In genomic region chr17:42642377-42642776, GRCh38 we compare ENCODE assay signal across 25 cellular contexts. TPM values are rescaled to one million over a fixed set of nuclear protein-coding genes. Genes with fewer than 3 reads are reported as not detected.
DNase-seq lines count a peak whose midpoint lies in the region; ATAC-seq, FAIRE-seq and TF ChIP-seq lines count a peak whose summit lies in the region.
"Had no signal": no experiment of that assay in that cellular context is flagged by ENCODE, and none has a peak within 500 bp of the region (broad histone marks: within the 10 kb centered on the region; RNA-seq: fewer than 3 reads in every experiment).

No MANE protein-coding gene starts in this region.

- TF ChIP-seq EP300 in GM12878 (IDR thresholded peaks at IDR 0.05; ENCODE audit: borderline replicate concordance in 1 of 2, control insufficient read depth in 1 of 2, low read depth in 2 of 2, low read length in 2 of 2): no peak

- no peaks in the 10 kb centered on the region for H3K9me3 ChIP-seq in HEK293 (ENCODE audit: control insufficient read depth, insufficient read depth, low read depth, low read length)
- no peaks in the 10 kb centered on the region for H3K9me3 ChIP-seq in GM12878 (replicated peaks; ENCODE audit: control insufficient read depth, insufficient read depth, low read length)
- no peaks in the 10 kb centered on the region for H3K9me3 ChIP-seq in pancreas
- H3K9me3 ChIP-seq: thoracic aorta, vagina had no signal

- DNase-seq in NCI-H82 (lab: John Stamatoyannopoulos, UW): peak; percentile 13
- no peak for DNase-seq in NCI-H82 treated with DMSO at 0.1 percent for 48 hours (lab: John Stamatoyannopoulos, UW; ENCODE audit: unreplicated experiment)
- DNase-seq in GM12878 (ENCODE audit: low read depth, low spot score): no peak
- DNase-seq in posterior vena cava (ENCODE audit: low spot score): peak; percentile 19
- no peak for DNase-seq in pancreas
- no peak for DNase-seq in activated T-helper 2 cell treated with anti-CD3 and anti-CD28 coated beads, Interferon-gamma antibody, Interleukin-2, Interleukin-4, amounts not matched to agents 10 μg/mL and 5 μg/mL and 100 μg/mL, durations not matched to agents 14 hours and 24 hours and 36 hours (ENCODE audit: low spot score)
- DNase-seq in activated T-cell treated with anti-CD3 and anti-CD28 coated beads, Interleukin-2, amount 50 U/mL, for 1 hour: no peak
- DNase-seq: activated CD4-positive, alpha-beta T cell treated with anti-CD3 and anti-CD28 coated beads, Interleukin-2, amount 50 U/mL, for 1 hour; activated naive CD8-positive, alpha-beta T cell treated with anti-CD3 and anti-CD28 coated beads, Interleukin-2, amount 10 ng/mL, durations not matched to agents 7 days and 5 days; CD8-positive, alpha-beta T cell; DND-41; NCI-H187; NCI-H446; small intestine; stimulated activated naive B cell treated with anti-CD40 and anti-IgM and Interleukin-4, amounts not matched to agents 10 μg/mL and 1 μg/mL and 100 μg/mL, for 72 hours had no signal

- intact Hi-C loops in GM12878 (cut with micrococcal nuclease; ENCODE audit: unreplicated experiment) (no loop called here), posterior vena cava (cut with DNase I) (no loop called here), pancreas (cut with DNase I) (no loop called here)
- intact Hi-C loops in activated T-helper 2 cell treated with anti-CD3 and anti-CD28 coated beads, Interferon-gamma antibody, Interleukin-2, Interleukin-4, amounts not matched to agents 10 μg/mL and 5 μg/mL and 100 μg/mL, durations not matched to agents 14 hours and 24 hours and 36 hours (cut with micrococcal nuclease): no loop called here

- no peaks in the 10 kb centered on the region for H3K9me3 Mint-ChIP-seq in activated T-helper 2 cell treated with anti-CD3 and anti-CD28 coated beads, Interferon-gamma antibody, Interleukin-2, Interleukin-4, amounts not matched to agents 10 μg/mL and 5 μg/mL and 100 μg/mL, durations not matched to agents 14 hours and 24 hours and 36 hours
- H3K9me3 Mint-ChIP-seq: activated naive CD8-positive, alpha-beta T cell treated with anti-CD3 and anti-CD28 coated beads, Interleukin-2, amount 10 ng/mL, durations not matched to agents 7 days and 5 days; activated T-helper 17 cell treated with anti-CD3 and anti-CD28 coated beads, Interleukin-2, amount 50 U/mL, for 72 hours; CD8-positive, alpha-beta T cell; nephron; stimulated activated naive B cell treated with anti-CD40 and anti-IgM and Interleukin-4, amounts not matched to agents 10 μg/mL and 1 μg/mL and 100 μg/mL, for 72 hours had no signal

- H3K36me3 Mint-ChIP-seq in activated T-helper 2 cell treated with anti-CD3 and anti-CD28 coated beads, Interferon-gamma antibody, Interleukin-2, Interleukin-4, amounts not matched to agents 10 μg/mL and 5 μg/mL and 100 μg/mL, durations not matched to agents 14 hours and 24 hours and 36 hours (ENCODE audit: low read depth): no peaks in the 10 kb centered on the region
- H3K36me3 Mint-ChIP-seq: activated naive CD8-positive, alpha-beta T cell treated with anti-CD3 and anti-CD28 coated beads, Interleukin-2, amount 10 ng/mL, durations not matched to agents 7 days and 5 days; CD8-positive, alpha-beta T cell; stimulated activated naive B cell treated with anti-CD40 and anti-IgM and Interleukin-4, amounts not matched to agents 10 μg/mL and 1 μg/mL and 100 μg/mL, for 72 hours had no signal

- no peak overlapping the region for H3K4me2 ChIP-seq in GM12878 (ENCODE audit: control insufficient read depth, insufficient read depth)
- H3K4me2 ChIP-seq: hepatocyte had no signal

- H4K20me1 ChIP-seq in GM12878 (ENCODE audit: control insufficient read depth, insufficient read depth): no peaks in the 10 kb centered on the region

- no peak for ATAC-seq in GM12878
- no peak for ATAC-seq in pancreas
- ATAC-seq: activated T-helper 17 cell treated with anti-CD3 and anti-CD28 coated beads, Interleukin-2, amount 50 U/mL, for 72 hours; CD8-positive, alpha-beta T cell; SK-N-SH treated with all-trans-retinoic acid at 6 μM for 48 hours; stimulated activated naive B cell treated with anti-CD40 and anti-IgM and Interleukin-4, amounts not matched to agents 10 μg/mL and 1 μg/mL and 100 μg/mL, for 72 hours had no signal

- no TSS peak for BruUV-seq in GM12878 (replicated peaks; lab: Mats Ljungman, UMichigan)

- CTCF ChIA-PET in HEK293 (lab: Yijun Ruan, JAX) (interaction anchor here (0.7 to 1.0 kb wide), 3 partner anchors 9 to 68 kb away, joined by 3 read pairs; no protein-coding TSS in a partner anchor), GM12878 (lab: Yijun Ruan, JAX) (interaction anchor here (1.1 kb wide), 1 partner anchor 11 kb away, joined by 4 read pairs; no protein-coding TSS in a partner anchor)

- no peak for TF ChIP-seq CTCF in HEK293 (tag by site-specific recombination; IDR thresholded peaks at IDR 0.05)
- TF ChIP-seq CTCF in GM12878 (IDR thresholded peaks at IDR 0.05 in 2 of 3, conservative IDR thresholded peaks at IDR 0.05 in 1 of 3; ENCODE audit: control insufficient read depth in 2 of 3, extremely low read depth in 1 of 3, insufficient read depth in 1 of 3, low read depth in 3 of 3, low read length in 3 of 3): no peak
- TF ChIP-seq CTCF in pancreas (IDR thresholded peaks at IDR 0.05): no peak

- no peak overlapping the region for H3K4me3 ChIP-seq in HEK293 (ENCODE audit: low read depth, low read length)
- H3K4me3 ChIP-seq in GM12878: no peak overlapping the region
- H3K4me3 ChIP-seq in pancreas: no peak overlapping the region
- H3K4me3 ChIP-seq: hepatocyte, thoracic aorta, vagina had no signal

- H3K4me1 Mint-ChIP-seq in activated T-helper 2 cell treated with anti-CD3 and anti-CD28 coated beads, Interferon-gamma antibody, Interleukin-2, Interleukin-4, amounts not matched to agents 10 μg/mL and 5 μg/mL and 100 μg/mL, durations not matched to agents 14 hours and 24 hours and 36 hours (ENCODE audit: low read depth): no peaks in the 10 kb centered on the region
- H3K4me1 Mint-ChIP-seq: activated T-helper 17 cell treated with anti-CD3 and anti-CD28 coated beads, Interleukin-2, amount 50 U/mL, for 72 hours; nephron had no signal

- H3K9ac ChIP-seq in GM12878 (ENCODE audit: control insufficient read depth, insufficient read depth, low read length): no peak overlapping the region

- no peaks in the 10 kb centered on the region; a peak in 1 of 4 replicates for H3K27me3 ChIP-seq in GM12878 (replicated peaks in 1 of 2; ENCODE audit: control insufficient read depth in 2 of 2, insufficient read depth in 2 of 2, low read length in 1 of 2)
- no peaks in the 10 kb centered on the region for H3K27me3 ChIP-seq in pancreas
- H3K27me3 ChIP-seq: hepatocyte, vagina had no signal

- POLR2A ChIA-PET in HEK293 (lab: Yijun Ruan, JAX) (interaction anchor here (1.0 kb wide), 1 partner anchor 33 kb away, joined by 3 read pairs; the partner anchor contains the start of genes RETREG3 and TUBG1), GM12878 (lab: Charles Lee) (interaction anchor here (0.6 kb wide), 1 partner anchor 84 kb away, joined by 6 read pairs; no protein-coding TSS in a partner anchor)

- H3K27me3 Mint-ChIP-seq in activated T-helper 2 cell treated with anti-CD3 and anti-CD28 coated beads, Interferon-gamma antibody, Interleukin-2, Interleukin-4, amounts not matched to agents 10 μg/mL and 5 μg/mL and 100 μg/mL, durations not matched to agents 14 hours and 24 hours and 36 hours (ENCODE audit: low read depth): peaks cover 14% of the 10 kb centered on the region

- in situ Hi-C loops in GM12878 (cut with MboI): no loop called here

- H3K27ac Mint-ChIP-seq in activated T-helper 2 cell treated with anti-CD3 and anti-CD28 coated beads, Interferon-gamma antibody, Interleukin-2, Interleukin-4, amounts not matched to agents 10 μg/mL and 5 μg/mL and 100 μg/mL, durations not matched to agents 14 hours and 24 hours and 36 hours: no peak overlapping the region
- H3K27ac Mint-ChIP-seq: activated naive CD8-positive, alpha-beta T cell treated with anti-CD3 and anti-CD28 coated beads, Interleukin-2, amount 10 ng/mL, durations not matched to agents 7 days and 5 days; activated T-helper 17 cell treated with anti-CD3 and anti-CD28 coated beads, Interleukin-2, amount 50 U/mL, for 72 hours; CD8-positive, alpha-beta T cell; stimulated activated naive B cell treated with anti-CD40 and anti-IgM and Interleukin-4, amounts not matched to agents 10 μg/mL and 1 μg/mL and 100 μg/mL, for 72 hours had no signal

- H3K4me1 ChIP-seq in HEK293 (ENCODE audit: control insufficient read depth, insufficient read depth, low read length) (no peaks in the 10 kb centered on the region), GM12878 (ENCODE audit: control insufficient read depth, insufficient read depth, low read length) (no peaks in the 10 kb centered on the region), pancreas (no peaks in the 10 kb centered on the region)
- H3K4me1 ChIP-seq: vagina had no signal

- H3K36me3 ChIP-seq in HEK293 (ENCODE audit: control insufficient read depth in 2 of 2, insufficient read depth in 1 of 2, low read length in 2 of 2) (no peaks in the 10 kb centered on the region), GM12878 (ENCODE audit: control insufficient read depth in 2 of 2, insufficient read depth in 2 of 2, low read length in 1 of 2) (no peaks in the 10 kb centered on the region), pancreas (no peaks in the 10 kb centered on the region)
- H3K36me3 ChIP-seq: thoracic aorta, vagina had no signal

- no peaks in the 10 kb centered on the region for H3K79me2 ChIP-seq in GM12878 (ENCODE audit: control insufficient read depth, insufficient read depth, low read length)
- H3K79me2 ChIP-seq: hepatocyte had no signal

- FAIRE-seq in GM12878 (lab: Jason Lieb, UNC): no peak
- no peak for FAIRE-seq in pancreas (lab: Jason Lieb, UNC)
- FAIRE-seq: GM12892, small intestine had no signal

- RAD21 ChIA-PET in GM12878 (lab: Charles Lee; ENCODE audit: unreplicated experiment): no interaction called here

- SMC1A ChIA-PET in GM12878 (lab: Charles Lee; ENCODE audit: uncharacterized antibody, unreplicated experiment): interaction anchor here (0.6 to 1.2 kb wide), 2 partner anchors 19 to 213 kb away, joined by 3 to 4 read pairs; no protein-coding TSS in a partner anchor

- H3K27ac ChIP-seq in HEK293 (ENCODE audit: extremely low read depth, low read depth, low read length) (no peak overlapping the region), GM12878 (ENCODE audit: control insufficient read depth, insufficient read depth) (no peak overlapping the region), pancreas (no peak overlapping the region)
- H3K27ac ChIP-seq: hepatocyte, RWPE1, thoracic aorta, vagina, VCaP had no signal

- no peak for TF ChIP-seq POLR2A in GM12878 (IDR thresholded peaks at IDR 0.05; ENCODE audit: low read depth, low read length)

- no peak for TF ChIP-seq RAD21 in GM12878 (IDR thresholded peaks at IDR 0.05; ENCODE audit: insufficient read depth, low read depth, low read length)

- no peak overlapping the region for H2AFZ ChIP-seq in GM12878 (ENCODE audit: control insufficient read depth, low read depth, low read length)
- H2AFZ ChIP-seq: hepatocyte had no signal

- WGBS in GM12878 (ENCODE audit: insufficient coverage, insufficient replicate concordance, low lambda C conversion rate, missing lambda C conversion rate): 23% methylated on average over 2 of the region's 2 CpGs
- 28 to 33% methylated on average over 2 of the region's 2 CpGs for WGBS in pancreas, 2 donors

- no peak overlapping the region for H3K4me3 Mint-ChIP-seq in activated T-helper 2 cell treated with anti-CD3 and anti-CD28 coated beads, Interferon-gamma antibody, Interleukin-2, Interleukin-4, amounts not matched to agents 10 μg/mL and 5 μg/mL and 100 μg/mL, durations not matched to agents 14 hours and 24 hours and 36 hours (ENCODE audit: low read depth)
- H3K4me3 Mint-ChIP-seq: activated naive CD8-positive, alpha-beta T cell treated with anti-CD3 and anti-CD28 coated beads, Interleukin-2, amount 10 ng/mL, durations not matched to agents 7 days and 5 days; activated T-helper 17 cell treated with anti-CD3 and anti-CD28 coated beads, Interleukin-2, amount 50 U/mL, for 72 hours; CD8-positive, alpha-beta T cell; nephron; stimulated activated naive B cell treated with anti-CD40 and anti-IgM and Interleukin-4, amounts not matched to agents 10 μg/mL and 1 μg/mL and 100 μg/mL, for 72 hours had no signal

RNA-seq across cellular contexts. Expression of gene TUBG2, which starts 16.7 kb away (rescaled TPM):
- 44.1 and 46.6 TPM in 2 replicates for total RNA-seq in GM12878 (2013; cell fraction: nucleolus; rRNA removed)
- 6.0 and 6.8 TPM in 2 replicates for total RNA-seq in GM12878 (2014; rRNA removed)
- 3.8 and 4.7 TPM in 2 replicates for total RNA-seq in GM12878 (2014; rRNA removed; fragmentation: Illumina TruSeq; extraction: Trizol)
- total RNA-seq in GM12878 (2021): 7.7 and 9.1 TPM in 2 replicates
- polyA plus RNA-seq in GM12878 (2011; ENCODE audit: low read depth): 8.9 TPM
- 12.4 and 14.4 TPM in 2 replicates for polyA plus RNA-seq in GM12878 (2011; rRNA removed)
- 17.1 and 21.5 TPM in 2 replicates for polyA plus RNA-seq in GM12878 (2011; cell fraction: cytosol; rRNA removed)
- polyA plus RNA-seq in GM12878 (2011; cell fraction: nucleus; rRNA removed): 71.5 and 76.2 TPM in 2 replicates
- 15.4 and 17.1 TPM in 2 replicates for polyA plus RNA-seq in GM12878 (2012)
- 5.8 and 8.8 TPM in 2 replicates for polyA plus RNA-seq in GM12878 (2014; fragmentation: Illumina TruSeq; extraction: Trizol)
- polyA plus RNA-seq in GM12878 (2014; fragmentation: Nextera tagmentation; extraction: Ambion mirVana): 1 to 10 TPM; 1.2 to 1.8 TPM
- polyA plus RNA-seq in GM12878 (2014; rRNA removed): 11.3 and 12.5 TPM in 2 replicates
- 10 to 100 TPM; 11.3 to 11.9 TPM for polyA plus RNA-seq in GM12878 (2016; fragmentation: Nextera tagmentation; extraction: Ambion mirVana)
- polyA minus RNA-seq in GM12878 (2011; rRNA and poly(A)+ RNA removed): 5.3 and 8.6 TPM in 2 replicates
- 2.8 and 4.8 TPM in 2 replicates for polyA minus RNA-seq in GM12878 (2011; cell fraction: cytosol; rRNA and poly(A)+ RNA removed)
- polyA minus RNA-seq in GM12878 (2011; cell fraction: nucleus; rRNA and poly(A)+ RNA removed): 14.5 and 16.8 TPM in 2 replicates
- 10 to 100 TPM; 17.9 to 19.8 TPM for total RNA-seq in posterior vena cava
- 10 to 100 TPM; 10.9 to 43.4 (median 19.8) TPM for total RNA-seq in pancreas
- polyA plus RNA-seq in pancreas: 10 to 100 TPM; 48.2 to 90.5 TPM
- total RNA-seq in activated T-helper 2 cell treated with anti-CD3 and anti-CD28 coated beads, Interferon-gamma antibody, Interleukin-2, Interleukin-4, amounts not matched to agents 10 μg/mL and 5 μg/mL and 100 μg/mL, durations not matched to agents 14 hours and 24 hours and 36 hours: 12.2 and 12.6 TPM in 2 replicates

RNA-seq across cellular contexts. Expression of gene TUBG1, which starts 32.9 kb away (rescaled TPM):
- total RNA-seq in GM12878 (2013; cell fraction: nucleolus; rRNA removed): 26.5 and 30.5 TPM in 2 replicates
- total RNA-seq in GM12878 (2014; rRNA removed) (103 and 115 TPM in 2 replicates), GM12878 (2014; rRNA removed; fragmentation: Illumina TruSeq; extraction: Trizol) (58.3 and 69.9 TPM in 2 replicates), GM12878 (2021) (120 and 126 TPM in 2 replicates), posterior vena cava (10 to 100 TPM; 32.9 to 39.9 TPM), pancreas (10 to 100 TPM; 10.5 to 79.9 (median 22.2) TPM)
- polyA plus RNA-seq in GM12878 (2011; ENCODE audit: low read depth): 28.3 TPM
- polyA plus RNA-seq in GM12878 (2011; rRNA removed) (25.8 and 43.3 TPM in 2 replicates), GM12878 (2014; fragmentation: Illumina TruSeq; extraction: Trizol) (66.1 and 121 TPM in 2 replicates), GM12878 (2014; fragmentation: Nextera tagmentation; extraction: Ambion mirVana) (10 to 100 TPM; 40.0 to 40.3 TPM), GM12878 (2014; rRNA removed) (100.0 and 110 TPM in 2 replicates), GM12878 (2016; fragmentation: Nextera tagmentation; extraction: Ambion mirVana) (100 to 1,000 TPM; 216 to 256 TPM), pancreas (10 to 100 TPM; 23.5 to 29.1 TPM)
- polyA plus RNA-seq in GM12878 (2011; cell fraction: cytosol; rRNA removed): 142 and 147 TPM in 2 replicates
- polyA plus RNA-seq in GM12878 (2011; cell fraction: nucleus; rRNA removed): 149 and 194 TPM in 2 replicates
- polyA plus RNA-seq in GM12878 (2012): 57.3 and 80.6 TPM in 2 replicates
- polyA minus RNA-seq in GM12878 (2011; rRNA and poly(A)+ RNA removed): 77.2 and 106 TPM in 2 replicates
- 46.4 and 58.0 TPM in 2 replicates for polyA minus RNA-seq in GM12878 (2011; cell fraction: cytosol; rRNA and poly(A)+ RNA removed)
- 31.6 and 58.6 TPM in 2 replicates for polyA minus RNA-seq in GM12878 (2011; cell fraction: nucleus; rRNA and poly(A)+ RNA removed)
- total RNA-seq in activated T-helper 2 cell treated with anti-CD3 and anti-CD28 coated beads, Interferon-gamma antibody, Interleukin-2, Interleukin-4, amounts not matched to agents 10 μg/mL and 5 μg/mL and 100 μg/mL, durations not matched to agents 14 hours and 24 hours and 36 hours: 85.5 and 94.9 TPM in 2 replicates

RNA-seq across cellular contexts. Expression of gene RETREG3, which starts 33.2 kb away (rescaled TPM):
- total RNA-seq in GM12878 (2013; cell fraction: nucleolus; rRNA removed): 81.8 and 92.7 TPM in 2 replicates
- total RNA-seq in GM12878 (2014; rRNA removed) (38.9 and 42.8 TPM in 2 replicates), GM12878 (2014; rRNA removed; fragmentation: Illumina TruSeq; extraction: Trizol) (28.7 and 28.9 TPM in 2 replicates), GM12878 (2021) (47.6 and 50.3 TPM in 2 replicates), posterior vena cava (10 to 100 TPM; 34.6 to 42.0 TPM), pancreas (10 to 100 TPM; 39.3 to 78.0 (median 47.0) TPM)
- 18.8 TPM for polyA plus RNA-seq in GM12878 (2011; ENCODE audit: low read depth)
- polyA plus RNA-seq in GM12878 (2011; rRNA removed) (34.9 and 50.6 TPM in 2 replicates), GM12878 (2014; fragmentation: Illumina TruSeq; extraction: Trizol) (20.5 and 23.3 TPM in 2 replicates), GM12878 (2014; fragmentation: Nextera tagmentation; extraction: Ambion mirVana) (1 to 10 TPM; 7.0 to 9.0 TPM), GM12878 (2014; rRNA removed) (21.5 and 21.7 TPM in 2 replicates), GM12878 (2016; fragmentation: Nextera tagmentation; extraction: Ambion mirVana) (10 to 100 TPM; 26.8 to 27.8 TPM), pancreas (10 to 100 TPM; 28.8 to 35.5 TPM)
- polyA plus RNA-seq in GM12878 (2011; cell fraction: cytosol; rRNA removed): 55.9 and 62.2 TPM in 2 replicates
- polyA plus RNA-seq in GM12878 (2011; cell fraction: nucleus; rRNA removed): 37.5 and 41.7 TPM in 2 replicates
- polyA plus RNA-seq in GM12878 (2012): 27.8 and 30.1 TPM in 2 replicates
- polyA minus RNA-seq in GM12878 (2011; rRNA and poly(A)+ RNA removed): 186 and 196 TPM in 2 replicates
- polyA minus RNA-seq in GM12878 (2011; cell fraction: cytosol; rRNA and poly(A)+ RNA removed): 38.0 and 45.4 TPM in 2 replicates
- polyA minus RNA-seq in GM12878 (2011; cell fraction: nucleus; rRNA and poly(A)+ RNA removed): 25.1 and 34.4 TPM in 2 replicates
- total RNA-seq in activated T-helper 2 cell treated with anti-CD3 and anti-CD28 coated beads, Interferon-gamma antibody, Interleukin-2, Interleukin-4, amounts not matched to agents 10 μg/mL and 5 μg/mL and 100 μg/mL, durations not matched to agents 14 hours and 24 hours and 36 hours: 37.7 and 39.0 TPM in 2 replicates

RNA-seq across cellular contexts. Expression of gene PLEKHH3, which starts 34.4 kb away (rescaled TPM):
- 39.3 and 53.5 TPM in 2 replicates for total RNA-seq in GM12878 (2013; cell fraction: nucleolus; rRNA removed)
- total RNA-seq in GM12878 (2014; rRNA removed): 15.8 and 22.3 TPM in 2 replicates
- total RNA-seq in GM12878 (2014; rRNA removed; fragmentation: Illumina TruSeq; extraction: Trizol): 7.0 and 7.8 TPM in 2 replicates
- 35.5 and 38.0 TPM in 2 replicates for total RNA-seq in GM12878 (2021)
- 6.9 TPM for polyA plus RNA-seq in GM12878 (2011; ENCODE audit: low read depth)
- 4.0 and 14.0 TPM in 2 replicates for polyA plus RNA-seq in GM12878 (2011; rRNA removed)
- 18.7 and 28.9 TPM in 2 replicates for polyA plus RNA-seq in GM12878 (2011; cell fraction: cytosol; rRNA removed)
- 87.8 and 125 TPM in 2 replicates for polyA plus RNA-seq in GM12878 (2011; cell fraction: nucleus; rRNA removed)
- 26.0 and 33.7 TPM in 2 replicates for polyA plus RNA-seq in GM12878 (2012)
- polyA plus RNA-seq in GM12878 (2014; fragmentation: Illumina TruSeq; extraction: Trizol): 1.5 and 3.9 TPM in 2 replicates
- 1 to 10 TPM in 1 of 2 experiments, under 1 TPM in 1; 0.31 to 2.1 TPM for polyA plus RNA-seq in GM12878 (2014; fragmentation: Nextera tagmentation; extraction: Ambion mirVana)
- 29.5 and 31.3 TPM in 2 replicates for polyA plus RNA-seq in GM12878 (2014; rRNA removed)
- polyA plus RNA-seq in GM12878 (2016; fragmentation: Nextera tagmentation; extraction: Ambion mirVana): 10 to 100 TPM; 10.3 to 11.8 TPM
- 4.8 and 17.2 TPM in 2 replicates for polyA minus RNA-seq in GM12878 (2011; rRNA and poly(A)+ RNA removed)
- polyA minus RNA-seq in GM12878 (2011; cell fraction: cytosol; rRNA and poly(A)+ RNA removed): 17.5 and 20.7 TPM in 2 replicates
- 15.4 and 25.4 TPM in 2 replicates for polyA minus RNA-seq in GM12878 (2011; cell fraction: nucleus; rRNA and poly(A)+ RNA removed)
- 10 to 100 TPM; 22.2 to 24.8 TPM for total RNA-seq in posterior vena cava
- total RNA-seq in pancreas: 10 to 100 TPM; 24.7 to 90.6 (median 33.3) TPM
- 100 to 1,000 TPM; 148 to 215 TPM for polyA plus RNA-seq in pancreas
- total RNA-seq in activated T-helper 2 cell treated with anti-CD3 and anti-CD28 coated beads, Interferon-gamma antibody, Interleukin-2, Interleukin-4, amounts not matched to agents 10 μg/mL and 5 μg/mL and 100 μg/mL, durations not matched to agents 14 hours and 24 hours and 36 hours: 0.57 and 1.0 TPM in 2 replicates

RNA-seq across cellular contexts. Expression of gene CCR10, which starts 39.3 kb away (rescaled TPM):
- total RNA-seq in GM12878 (2013; cell fraction: nucleolus; rRNA removed): 7.4 TPM in 2 replicates
- total RNA-seq in GM12878 (2014; rRNA removed): 25.2 and 34.2 TPM in 2 replicates
- total RNA-seq in GM12878 (2014; rRNA removed; fragmentation: Illumina TruSeq; extraction: Trizol): 1.7 and 2.3 TPM in 2 replicates
- 54.0 and 61.3 TPM in 2 replicates for total RNA-seq in GM12878 (2021)
- polyA plus RNA-seq in GM12878 (2011; ENCODE audit: low read depth): 6.0 TPM
- 1.7 and 2.6 TPM in 2 replicates for polyA plus RNA-seq in GM12878 (2011; rRNA removed)
- polyA plus RNA-seq in GM12878 (2011; cell fraction: cytosol; rRNA removed): 7.5 and 12.9 TPM in 2 replicates
- 18.7 and 23.8 TPM in 2 replicates for polyA plus RNA-seq in GM12878 (2011; cell fraction: nucleus; rRNA removed)
- 20.8 and 43.4 TPM in 2 replicates for polyA plus RNA-seq in GM12878 (2012)
- polyA plus RNA-seq in GM12878 (2014; fragmentation: Illumina TruSeq; extraction: Trizol): 0.22 and 0.82 TPM in 2 replicates
- polyA plus RNA-seq in GM12878 (2014; fragmentation: Nextera tagmentation; extraction: Ambion mirVana): under 1 TPM; 0.05 to 0.27 TPM
- 21.0 and 30.9 TPM in 2 replicates for polyA plus RNA-seq in GM12878 (2014; rRNA removed)
- 10 to 100 TPM; 60.3 to 63.6 TPM for polyA plus RNA-seq in GM12878 (2016; fragmentation: Nextera tagmentation; extraction: Ambion mirVana)
- polyA minus RNA-seq in GM12878 (2011; rRNA and poly(A)+ RNA removed): 2.6 and 3.8 TPM in 2 replicates
- polyA minus RNA-seq in GM12878 (2011; cell fraction: cytosol; rRNA and poly(A)+ RNA removed): 7.2 and 10.8 TPM in 2 replicates
- 7.9 and 15.9 TPM in 2 replicates for polyA minus RNA-seq in GM12878 (2011; cell fraction: nucleus; rRNA and poly(A)+ RNA removed)
- 1 to 10 TPM; 1.7 to 2.5 TPM for total RNA-seq in posterior vena cava
- 1 to 10 TPM in 1 of 6 donors, under 1 TPM in 5; 0.09 to 1.0 (median 0.49) TPM for total RNA-seq in pancreas
- 1 to 10 TPM in 1 of 2 donors, under 1 TPM in 1; 0.91 to 1.1 TPM for polyA plus RNA-seq in pancreas
- total RNA-seq in activated T-helper 2 cell treated with anti-CD3 and anti-CD28 coated beads, Interferon-gamma antibody, Interleukin-2, Interleukin-4, amounts not matched to agents 10 μg/mL and 5 μg/mL and 100 μg/mL, durations not matched to agents 14 hours and 24 hours and 36 hours: 0.16 and 0.23 TPM in 2 replicates

Comparison
In these comparisons a context has a peak if more than half of its experiments do, and no peak if none do; other contexts are left out.
1. DNase-seq: peak in NCI-H82 (single experiment) and posterior vena cava (single experiment); none in NCI-H82 treated with DMSO at 0.1 percent for 48 hours (single experiment), GM12878 (single experiment), pancreas (0 of 6), activated T-helper 2 cell treated with anti-CD3 and anti-CD28 coated beads, Interferon-gamma antibody, Interleukin-2, Interleukin-4, amounts not matched to agents 10 μg/mL and 5 μg/mL and 100 μg/mL, durations not matched to agents 14 hours and 24 hours and 36 hours (single experiment) and activated T-cell treated with anti-CD3 and anti-CD28 coated beads, Interleukin-2, amount 50 U/mL, for 1 hour (single experiment).